In genomic region chr3:113623324-113623723, GRCh38 we compare ENCODE assay signal across 14 cellular contexts.
A peak's percentile ranks its signal among the peaks of the same experiment; 100 is the strongest.
DNase-seq lines count a peak whose midpoint lies in the region; ATAC-seq, FAIRE-seq and TF ChIP-seq lines count a peak whose summit lies in the region.
"Had no signal": no experiment of that assay in that cellular context is flagged by ENCODE, and none has a peak within 500 bp of the region (broad histone marks: within the 10 kb centered on the region; RNA-seq: fewer than 3 reads in every experiment).

No MANE protein-coding gene starts in this region.

- no TSS peak for BruUV-seq in HepG2 (replicated peaks; lab: Mats Ljungman, UMichigan)

- H3K36me3 ChIP-seq in HepG2 (replicated peaks in 1 of 2; ENCODE audit: control insufficient read depth in 1 of 2, insufficient read depth in 2 of 2, low read length in 2 of 2) (no peaks in the 10 kb centered on the region), right lobe of liver (no peaks in the 10 kb centered on the region)

- no peak for FAIRE-seq in HepG2 (lab: Jason Lieb, UNC)

- peak overlapping the region; percentile 17 for H3K4me3 Mint-ChIP-seq in chondrocyte (ENCODE audit: unreplicated experiment)
- H3K4me3 Mint-ChIP-seq: activated T-cell treated with anti-CD3 and anti-CD28 coated beads, Interleukin-2, amount 50 U/mL, for 24 hours; B cell had no signal

- DNase-seq in HepG2 (ENCODE audit: low spot score) (no peak), right lobe of liver (no peak), chondrocyte (ENCODE audit: low spot score) (no peak), left kidney (ENCODE audit: low read depth, low spot score) (peak; percentile 64), NOMO-1 treated with DMSO at 0.1 percent for 48 hours (lab: John Stamatoyannopoulos, UW; ENCODE audit: unreplicated experiment) (no peak)
- DNase-seq in stimulated activated CD8-positive, alpha-beta memory T cell treated with anti-CD3 and anti-CD28 coated beads, Interleukin-4, amount 100 ng/mL, for 48 hours, result no peak
- DNase-seq: activated T-cell treated with anti-CD3 and anti-CD28 coated beads, Interleukin-2, amount 50 U/mL, for 24 hours; NCI-H446 treated with DMSO at 0.1 percent for 48 hours had no signal

- 30% methylated on average over 15 of the region's 19 CpGs for WGBS in HepG2 (ENCODE audit: low lambda C conversion rate)
- 54% methylated on average over 17 of the region's 19 CpGs for WGBS in right lobe of liver (ENCODE audit: insufficient coverage, low coverage, low lambda C conversion rate, missing lambda C conversion rate)

- no peaks in the 10 kb centered on the region for H3K36me3 Mint-ChIP-seq in chondrocyte (ENCODE audit: low read depth)

- no peak for TF ChIP-seq RAD21 in HepG2 (CRISPR knock-in tag; IDR thresholded peaks at IDR 0.05)

- H3K9ac ChIP-seq in HepG2 (ENCODE audit: insufficient read depth, low read depth, low read length), result no peak overlapping the region

- POLR2A ChIA-PET in HepG2 (lab: Yijun Ruan, JAX), result no interaction called here

- H3K9me3 ChIP-seq in HepG2 (ENCODE audit: low read length) (no peaks in the 10 kb centered on the region), right lobe of liver (no peaks in the 10 kb centered on the region)

- H3K27ac ChIP-seq in HepG2 (ENCODE audit: extremely low read length, insufficient read depth, low read length) (no peak overlapping the region), right lobe of liver (no peak overlapping the region)
- H3K27ac ChIP-seq: epithelial cell of prostate, skin epidermis had no signal

- H3K79me2 ChIP-seq in HepG2 (ENCODE audit: insufficient read depth, low read length), result no peaks in the 10 kb centered on the region

- in situ Hi-C loops in HepG2 (cut with HindIII; ENCODE audit: extremely low pct_ligation_motif_present, low pct_unique_long_range_greater_than_20kb), result loop anchor here (10.0 kb wide), 1 partner anchor 129 kb away; no protein-coding TSS in a partner anchor

- TF ChIP-seq POLR2A in HepG2 (IDR thresholded peaks at IDR 0.05; ENCODE audit: insufficient read depth in 1 of 2, low read depth in 2 of 2, low read length in 2 of 2) (no peak), right lobe of liver (IDR thresholded peaks at IDR 0.05) (no peak)

- no peak overlapping the region for H2AFZ ChIP-seq in HepG2 (ENCODE audit: low read length)

- H4K20me1 ChIP-seq in HepG2 (ENCODE audit: insufficient read depth, low read length), result no peaks in the 10 kb centered on the region

- H3K27me3 ChIP-seq in HepG2 (ENCODE audit: control insufficient read depth in 1 of 2, insufficient read depth in 2 of 2, low read length in 2 of 2) (0 out of 5 replicates have a peak, but pooled peaks cover 0 to 3% of the 10 kb centered on the region in 2 experiments), right lobe of liver (no peaks in the 10 kb centered on the region)

- intact Hi-C loops in HepG2 (cut with micrococcal nuclease; ENCODE audit: unreplicated experiment) (loop anchor here (10.0 kb wide), 1 partner anchor 489 kb away; no protein-coding TSS in a partner anchor), right lobe of liver (cut with DNase I) (no loop called here)

- H3K4me3 ChIP-seq in HepG2 (replicated peaks in 1 of 3; ENCODE audit: insufficient read depth in 1 of 3, low read depth in 2 of 3, low read length in 3 of 3) (no peak overlapping the region), right lobe of liver (no peak overlapping the region)
- H3K4me3 ChIP-seq: skin epidermis had no signal

- peaks cover 16% of the 10 kb centered on the region for H3K27me3 Mint-ChIP-seq in chondrocyte (ENCODE audit: low read depth)
- H3K27me3 Mint-ChIP-seq: activated T-cell treated with anti-CD3 and anti-CD28 coated beads, Interleukin-2, amount 50 U/mL, for 24 hours; B cell had no signal

- H3K4me1 ChIP-seq in HepG2 (ENCODE audit: insufficient read depth, low read length) (peaks cover 18% of the 10 kb centered on the region), right lobe of liver (peaks cover 0 to 8% (median 0%) of the 10 kb centered on the region in 4 donors)

- CTCF ChIA-PET in HepG2 (lab: Yijun Ruan, JAX; ENCODE audit: low intra/inter-chr PET ratio, low total read pairs), result no interaction called here

- H3K4me1 Mint-ChIP-seq in chondrocyte (ENCODE audit: low read depth), result peaks cover 13% of the 10 kb centered on the region

- no peak for TF ChIP-seq EP300 in HepG2 (IDR thresholded peaks at IDR 0.05; ENCODE audit: low read depth in 2 of 2, low read length in 2 of 2)
- TF ChIP-seq EP300 in HepG2 (CRISPR knock-in tag; IDR thresholded peaks at IDR 0.05; ENCODE audit: borderline replicate concordance), result no peak

- no peak overlapping the region for H3K4me2 ChIP-seq in HepG2 (ENCODE audit: low read depth, low read length)

- TF ChIP-seq CTCF in HepG2 (CRISPR knock-in tag; IDR thresholded peaks at IDR 0.05), result no peak
- TF ChIP-seq CTCF in right lobe of liver (IDR thresholded peaks at IDR 0.05), result no peak
- TF ChIP-seq CTCF in chondrocyte (IDR thresholded peaks at IDR 0.05), result peak; percentile 31

- H3K9me3 Mint-ChIP-seq in chondrocyte (ENCODE audit: low read depth), result no peaks in the 10 kb centered on the region
- H3K9me3 Mint-ChIP-seq: activated T-cell treated with anti-CD3 and anti-CD28 coated beads, Interleukin-2, amount 50 U/mL, for 24 hours had no signal

- no peak for ATAC-seq in HepG2
- no peak for ATAC-seq in right lobe of liver
- no peak for ATAC-seq in HG03460 (IDR thresholded peaks at IDR 0.05; ENCODE audit: unreplicated experiment)
- no peak for ATAC-seq in GM21786 (IDR thresholded peaks at IDR 0.05; ENCODE audit: unreplicated experiment)
- ATAC-seq: Right ventricle myocardium inferior had no signal

- no peak overlapping the region for H3K27ac Mint-ChIP-seq in chondrocyte (ENCODE audit: unreplicated experiment)
- H3K27ac Mint-ChIP-seq: activated T-cell treated with anti-CD3 and anti-CD28 coated beads, Interleukin-2, amount 50 U/mL, for 24 hours had no signal

TF ChIP-seq in HepG2, 621 proteins besides CTCF, POLR2A, EP300 and RAD21:
- TF ChIP-seq STAG1 (CRISPR knock-in tag; IDR thresholded peaks at IDR 0.05), result 0 out of 2 replicates have a peak, but pooled peaks have one; percentile 36
- TF ChIP-seq ZBTB20 (CRISPR knock-in tag; IDR thresholded peaks at IDR 0.05; ENCODE audit: borderline replicate concordance, low read depth), result no peak
